ENCODE assay signal across 22 cellular contexts in genomic region chr11:41334007-41334933, GRCh38.
"Had no signal": no experiment of that assay in that cellular context is flagged by ENCODE, and none has a peak within 500 bp of the region (broad histone marks: within the 10 kb centered on the region; RNA-seq: fewer than 3 reads in every experiment).

No MANE protein-coding gene starts in this region.

- DNase-seq: activated CD4-positive, alpha-beta T cell treated with anti-CD3 and anti-CD28 coated beads, Interleukin-2, amount 10 ng/mL, durations not matched to agents 7 days and 5 days; activated CD8-positive, alpha-beta memory T cell treated with anti-CD3 and anti-CD28 coated beads, Interleukin-2, amount 50 U/mL, for 4 hours; activated effector memory CD4-positive, alpha-beta T cell treated with Interleukin-2 at 50 U/mL for 16 hours; activated naive CD4-positive, alpha-beta T cell treated with anti-CD3 and anti-CD28 coated beads, Interleukin-2, amount 10 ng/mL, durations not matched to agents 7 days and 5 days; activated T-cell treated with anti-CD3 and anti-CD28 coated beads, Interleukin-2, amount 50 U/mL, for 48 hours; aorta; brain microvascular endothelial cell; central memory CD4-positive, alpha-beta T cell; dorsolateral prefrontal cortex; endodermal cell; foreskin fibroblast; hippocampal formation; left colon; naive B cell; stimulated activated CD4-positive, alpha-beta T cell treated with anti-CD3 and anti-CD28 coated beads, Interleukin-2, amount 100 ng/mL, for 24 hours; stimulated activated naive CD8-positive, alpha-beta T cell treated with anti-CD3 and anti-CD28 coated beads, Interleukin-15, Interleukin-2, amounts not matched to agents 100 U/mL and 50 U/mL, for 24 hours; substantia nigra; T1000; transverse colon had no signal

- H3K27me3 ChIP-seq: brain microvascular endothelial cell, dorsolateral prefrontal cortex, right atrium auricular region, transverse colon had no signal

- H3K36me3 ChIP-seq: brain microvascular endothelial cell, prostate gland, right atrium auricular region, transverse colon had no signal

- H3K4me1 ChIP-seq: prostate gland, right atrium auricular region, transverse colon had no signal

- H3K4me3 ChIP-seq: dorsolateral prefrontal cortex, prostate gland, right atrium auricular region, transverse colon had no signal

- H3K27ac ChIP-seq: brain microvascular endothelial cell, dorsolateral prefrontal cortex, epithelial cell of prostate, prostate gland, right atrium auricular region, transverse colon had no signal

- ATAC-seq: left colon; stimulated activated naive CD8-positive, alpha-beta T cell treated with anti-CD3 and anti-CD28 coated beads, Interleukin-15, Interleukin-2, amounts not matched to agents 100 U/mL and 50 U/mL, for 24 hours had no signal

- H3K9me3 ChIP-seq: prostate gland, right atrium auricular region, transverse colon had no signal
